ENCODE assay signal across 8 cellular contexts in genomic region chr1:11731719-11732283, GRCh38. TPM values are rescaled to one million over a fixed set of nuclear protein-coding genes. Genes with fewer than 3 reads are reported as not detected.
A peak's percentile ranks its signal among the peaks of the same experiment; 100 is the strongest.
DNase-seq lines count a peak whose midpoint lies in the region; ATAC-seq and TF ChIP-seq lines count a peak whose summit lies in the region.

No MANE protein-coding gene starts in this region.

- H3K4me2 ChIP-seq in neuronal stem cell (ENCODE audit: insufficient read depth, low read length, poor library complexity, severe bottlenecking): no peak overlapping the region

- H3K4me3 Mint-ChIP-seq in HFFc6: peak overlapping the region; percentile 74

- H3K4ac ChIP-seq in neuronal stem cell (ENCODE audit: low read length): no peak overlapping the region

- no peak overlapping the region for H2AK5ac ChIP-seq in neuronal stem cell (ENCODE audit: low read depth, low read length)

- H3K27ac ChIP-seq in A673 (ENCODE audit: low read depth, low read length, poor library complexity, severe bottlenecking) (peak overlapping the region; percentile 82), neuronal stem cell (replicated peaks; ENCODE audit: low read length) (no peak overlapping the region)

- no peaks in the 10 kb centered on the region for H3K36me3 Mint-ChIP-seq in HFFc6 (ENCODE audit: low read depth)

- CTCF ChIA-PET in A673 (lab: Charles Lee): no interaction called here

- DNase-seq in A673 (ENCODE audit: low spot score): peak; percentile 33
- DNase-seq in HFFc6: no peak
- peak; percentile 36 for DNase-seq in activated naive CD4-positive, alpha-beta T cell treated with anti-CD3 and anti-CD28 coated beads, Interleukin-2, amount 50 U/mL, for 16 hours
- peak; percentile 95 for DNase-seq in globus pallidus (ENCODE audit: low spot score)
- DNase-seq in neuronal stem cell (ENCODE audit: low spot score): no peak
- DNase-seq in KBM-7: no peak
- no peak for DNase-seq in NCI-H2196 treated with DMSO at 0.1 percent for 48 hours (lab: John Stamatoyannopoulos, UW; ENCODE audit: unreplicated experiment)

- no TSS peak for BruUV-seq in A673 (replicated peaks; lab: Mats Ljungman, UMichigan)

- H3K79me1 ChIP-seq in neuronal stem cell (ENCODE audit: low read depth, low read length): no peaks in the 10 kb centered on the region

- H3K4me1 Mint-ChIP-seq in HFFc6 (ENCODE audit: low read depth): peaks cover 22% of the 10 kb centered on the region

- ATAC-seq in HG02973 (IDR thresholded peaks at IDR 0.05; ENCODE audit: unreplicated experiment): no peak

- H3K23ac ChIP-seq in neuronal stem cell (ENCODE audit: low read depth, low read length, poor library complexity): no peak overlapping the region

- no peak overlapping the region for H2BK15ac ChIP-seq in neuronal stem cell (ENCODE audit: low read length)

- in situ Hi-C loops in KBM-7 (cut with MboI; ENCODE audit: low pct_unique_long_range_greater_than_20kb, low sequenced_read_pairs): loop anchor here (25.0 kb wide), 1 partner anchor 694 kb away; the partner anchor contains the start of gene MASP2

- H3K18ac ChIP-seq in neuronal stem cell (ENCODE audit: low read length): peak overlapping the region; percentile 86

- no peak for TF ChIP-seq CTCF in A673 (conservative IDR thresholded peaks at IDR 0.05; ENCODE audit: low read depth, low read length)
- TF ChIP-seq CTCF in HFFc6 (IDR thresholded peaks at IDR 0.05): no peak

- no peak overlapping the region for H2BK120ac ChIP-seq in neuronal stem cell (ENCODE audit: low read depth, low read length)

- no CpG with 5 or more reads among the region's 17 CpGs for WGBS in neuronal stem cell (ENCODE audit: extremely low coverage in 2 of 2, insufficient read length in 2 of 2, insufficient replicate concordance in 1 of 2), 2 donors

- intact Hi-C loops in A673 (cut with micrococcal nuclease; ENCODE audit: unreplicated experiment): no loop called here

- POLR2A ChIA-PET in A673 (lab: Charles Lee; ENCODE audit: low non-redundant PET): no interaction called here

- H3K9me3 ChIP-seq in A673 (ENCODE audit: low read depth, low read length, poor library complexity, severe bottlenecking) (no peaks in the 10 kb centered on the region), neuronal stem cell (replicated peaks in 1 of 2; ENCODE audit: control insufficient read depth in 2 of 2, insufficient read depth in 1 of 2, low read depth in 1 of 2, low read length in 2 of 2) (no peaks in the 10 kb centered on the region)

- peak overlapping the region; percentile 63 for H2AFZ ChIP-seq in neuronal stem cell (ENCODE audit: low read length)

- no peak overlapping the region for H2BK5ac ChIP-seq in neuronal stem cell (ENCODE audit: low read length)

- H3K14ac ChIP-seq in neuronal stem cell (ENCODE audit: low read length): no peak overlapping the region

- no peaks in the 10 kb centered on the region for H3K36me3 ChIP-seq in A673 (ENCODE audit: insufficient read depth, low read length, poor library complexity, severe bottlenecking)
- no peaks in the 10 kb centered on the region for H3K36me3 ChIP-seq in neuronal stem cell (replicated peaks in 1 of 2; ENCODE audit: control insufficient read depth in 2 of 2, insufficient read depth in 2 of 2, low read length in 2 of 2)

- H3K4me3 ChIP-seq in A673 (ENCODE audit: low read depth, low read length, poor library complexity, severe bottlenecking) (no peak overlapping the region), neuronal stem cell (ENCODE audit: low read length in 2 of 2) (peak overlapping the region in 1 of 2 donors; percentile 21)

- no peak overlapping the region for H4K8ac ChIP-seq in neuronal stem cell (ENCODE audit: low read depth, low read length)

- H3K9ac ChIP-seq in neuronal stem cell (ENCODE audit: low read depth, low read length, poor library complexity): peak overlapping the region; percentile 2

- H3K4me1 ChIP-seq in A673 (ENCODE audit: insufficient read depth, low read length, poor library complexity, severe bottlenecking): peaks cover 31% of the 10 kb centered on the region
- H3K4me1 ChIP-seq in neuronal stem cell (ENCODE audit: control insufficient read depth in 2 of 2, insufficient read depth in 1 of 2, low read depth in 1 of 2, low read length in 2 of 2): peaks cover 18 to 29% of the 10 kb centered on the region in 2 donors

- no peak overlapping the region for H4K91ac ChIP-seq in neuronal stem cell (ENCODE audit: low read depth, low read length, poor library complexity)

- no peaks in the 10 kb centered on the region for H3K9me3 Mint-ChIP-seq in HFFc6

- H3K27ac Mint-ChIP-seq in HFFc6: peak overlapping the region; percentile 52

- no peaks in the 10 kb centered on the region for H3K27me3 ChIP-seq in A673 (replicated peaks; ENCODE audit: insufficient read depth, low read depth, low read length, poor library complexity)
- H3K27me3 ChIP-seq in neuronal stem cell (ENCODE audit: control insufficient read depth in 3 of 3, insufficient read depth in 3 of 3, low read depth in 1 of 3, low read length in 3 of 3): no peaks in the 10 kb centered on the region

- no peaks in the 10 kb centered on the region; the same call in none of the 2 replicates for H3K27me3 Mint-ChIP-seq in HFFc6 (ENCODE audit: insufficient read depth)

- no peak overlapping the region for H2BK12ac ChIP-seq in neuronal stem cell (ENCODE audit: low read length)

RNA-seq across cellular contexts. Expression of gene AGTRAP, which starts 4.1 kb away (rescaled TPM):
- total RNA-seq in A673 (2021): 23.6 and 33.5 TPM in 2 replicates
- 10 to 100 TPM; 31.4 to 41.4 (median 33.6) TPM for total RNA-seq in HFFc6 (2021; fragmentation: NEBNext Ultra II Directional; extraction: Animal tissue kit (Norgen Biotek cat#: 25700))
- 40.4 TPM for polyA plus RNA-seq in neuronal stem cell (2013, experiment 1 of 2)
- 41.2 TPM for polyA plus RNA-seq in neuronal stem cell (2013, experiment 2 of 2)

RNA-seq across cellular contexts. Expression of gene C1orf167, which starts 30.2 kb away (rescaled TPM):
- total RNA-seq in A673 (2021): not detected in 2 replicates
- under 1 TPM in 4 of 6 experiments, not detected in 2; 0.23 to 0.59 (median 0.38) TPM for total RNA-seq in HFFc6 (2021; fragmentation: NEBNext Ultra II Directional; extraction: Animal tissue kit (Norgen Biotek cat#: 25700))
- 0.77 TPM for polyA plus RNA-seq in neuronal stem cell (2013, experiment 1 of 2)
- 0.60 TPM for polyA plus RNA-seq in neuronal stem cell (2013, experiment 2 of 2)

RNA-seq across cellular contexts. Expression of gene DRAXIN, which starts 40.3 kb away (rescaled TPM):
- total RNA-seq in A673 (2021): 5.5 and 6.7 TPM in 2 replicates
- total RNA-seq in HFFc6 (2021; fragmentation: NEBNext Ultra II Directional; extraction: Animal tissue kit (Norgen Biotek cat#: 25700)): not detected
- polyA plus RNA-seq in neuronal stem cell (2013, experiment 1 of 2): 9.5 TPM
- polyA plus RNA-seq in neuronal stem cell (2013, experiment 2 of 2): 9.7 TPM

RNA-seq across cellular contexts. Expression of gene MAD2L2, which starts 50.9 kb away (rescaled TPM):
- total RNA-seq in A673 (2021): 134 and 155 TPM in 2 replicates
- 10 to 100 TPM; 31.7 to 48.8 (median 42.2) TPM for total RNA-seq in HFFc6 (2021; fragmentation: NEBNext Ultra II Directional; extraction: Animal tissue kit (Norgen Biotek cat#: 25700))
- polyA plus RNA-seq in neuronal stem cell (2013, experiment 1 of 2): 132 TPM
- 126 TPM for polyA plus RNA-seq in neuronal stem cell (2013, experiment 2 of 2)

Comparison
In these comparisons a context has a peak if more than half of its experiments do, and no peak if none do; other contexts are left out.
1. DNase-seq: peak in A673 (single experiment), activated naive CD4-positive, alpha-beta T cell treated with anti-CD3 and anti-CD28 coated beads, Interleukin-2, amount 50 U/mL, for 16 hours (single experiment) and globus pallidus (single experiment); none in HFFc6 (single experiment), neuronal stem cell (single experiment), KBM-7 (single experiment) and NCI-H2196 treated with DMSO at 0.1 percent for 48 hours (single experiment).